ENCODE assay signal across 8 cellular contexts in genomic region chr1:16366722-16367257, GRCh38. TPM values are rescaled to one million over a fixed set of nuclear protein-coding genes. Genes with fewer than 3 reads are reported as not detected.
A peak's percentile ranks its signal among the peaks of the same experiment; 100 is the strongest.
DNase-seq lines count a peak whose midpoint lies in the region; ATAC-seq, FAIRE-seq and TF ChIP-seq lines count a peak whose summit lies in the region.

Gene SZRD1, plus strand, starts transcription at chr1:16367242. Its CDS starts 16 bp downstream, at chr1:16367258.

- ATAC-seq in GM19324 (IDR thresholded peaks at IDR 0.05; ENCODE audit: low FRiP score, unreplicated experiment) (peak; percentile 81), HG03460 (IDR thresholded peaks at IDR 0.05; ENCODE audit: unreplicated experiment) (peak; percentile 70)

- H3K4me1 ChIP-seq in kidney (ENCODE audit: control insufficient read depth in 1 of 2, insufficient read depth in 1 of 2, low read depth in 1 of 2, low read length in 2 of 2), result peaks cover 4 to 5% of the 10 kb centered on the region in 2 donors

- H3K36me3 ChIP-seq in kidney (ENCODE audit: control insufficient read depth in 1 of 2, insufficient read depth in 2 of 2, low read length in 2 of 2), result no peaks in the 10 kb centered on the region

- TF ChIP-seq CTCF in AG10803 (conservative IDR thresholded peaks at IDR 0.05; ENCODE audit: low read length), result no peak
- no peak for TF ChIP-seq CTCF in choroid plexus epithelial cell (conservative IDR thresholded peaks at IDR 0.05; ENCODE audit: low read depth, low read length)
- TF ChIP-seq CTCF in kidney (IDR thresholded peaks at IDR 0.05; ENCODE audit: borderline replicate concordance, extremely low read depth, insufficient read depth), result no peak

- H3K4me3 ChIP-seq in AG10803 (ENCODE audit: low read length) (peak within 1 kb of the TSS; percentile 92), choroid plexus epithelial cell (ENCODE audit: low read depth, low read length) (peak within 1 kb of the TSS; percentile 89), kidney (ENCODE audit: low read length in 2 of 2) (peak within 1 kb of the TSS; percentile 84 to 94)

- H3K9ac ChIP-seq in kidney (ENCODE audit: low read length in 2 of 2), result peak within 1 kb of the TSS; percentile 87 to 97

- H3K27ac ChIP-seq in kidney (ENCODE audit: low read depth in 2 of 2, low read length in 2 of 2), result peak within 1 kb of the TSS; percentile 96 to 98

- DNase-seq in AG10803 (ENCODE audit: low read depth) (peak; percentile 99), NCI-H524 treated with DMSO at 0.1 percent for 48 hours (lab: John Stamatoyannopoulos, UW) (peak; percentile 94), choroid plexus epithelial cell (ENCODE audit: low read depth) (peak; percentile 100), kidney (peak; percentile 99)
- peak; percentile 94 to 95 for DNase-seq in activated CD4-positive, alpha-beta T cell treated with anti-CD3 and anti-CD28 coated beads for 4 hours
- DNase-seq in stimulated activated CD4-positive, alpha-beta T cell treated with anti-CD3 and anti-CD28 coated beads, Interleukin-15, amount 100 ng/mL, for 24 hours, result peak; percentile 95

- intact Hi-C loops in kidney (cut with DNase I), result no loop called here

- peak; percentile 93 for FAIRE-seq in kidney (lab: Jason Lieb, UNC)

- H3K9me3 ChIP-seq in kidney (ENCODE audit: control insufficient read depth in 1 of 2, low read length in 2 of 2), result no peaks in the 10 kb centered on the region

RNA-seq across cellular contexts. Expression of gene SZRD1, which starts in this region (rescaled TPM):
- total RNA-seq in kidney, result 127 TPM
- polyA plus RNA-seq in kidney (ENCODE audit: insufficient read depth, low read depth, low replicate concordance), result 77.3 TPM

Comparison
In these comparisons a context has a peak if more than half of its experiments do, and no peak if none do; other contexts are left out.
1. Peak in every context shown above with its lines: DNase-seq, ATAC-seq, H3K4me3 ChIP-seq and H3K27ac ChIP-seq.